In the genomic region with DNA sequence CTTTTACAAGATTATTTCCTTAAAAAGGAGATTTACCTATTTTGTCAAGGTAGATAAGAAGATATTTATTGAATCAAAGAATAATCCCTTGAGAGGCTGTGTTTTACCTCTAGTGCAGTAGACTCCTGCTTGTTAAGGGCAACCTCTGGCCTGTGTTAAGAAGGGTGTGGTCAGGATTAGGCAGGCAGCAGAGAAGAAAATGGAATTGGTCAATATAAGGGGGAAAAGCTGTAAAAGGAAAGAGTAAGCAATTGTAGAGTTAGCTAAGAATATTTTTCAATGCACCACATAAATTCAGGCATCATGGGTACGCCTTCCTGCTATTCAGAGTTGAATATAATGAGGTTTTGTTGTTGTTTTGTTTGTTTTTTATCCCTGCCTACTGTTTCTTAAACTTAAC, we compare ENCODE assay signal across 21 cellular contexts. TPM values are rescaled to one million over a fixed set of nuclear protein-coding genes. Genes with fewer than 3 reads are reported as not detected.
A peak's percentile ranks its signal among the peaks of the same experiment; 100 is the strongest.
DNase-seq lines count a peak whose midpoint lies in the region; ATAC-seq, FAIRE-seq and TF ChIP-seq lines count a peak whose summit lies in the region.
"Had no signal": no experiment of that assay in that cellular context is flagged by ENCODE, and none has a peak within 500 bp of the region (broad histone marks: within the 10 kb centered on the region; RNA-seq: fewer than 3 reads in every experiment).

No MANE protein-coding gene starts in this region.

- H3K9ac ChIP-seq in K562 (ENCODE audit: insufficient read depth in 1 of 2, low read depth in 2 of 2, low read length in 2 of 2) (no peak overlapping the region), smooth muscle cell (ENCODE audit: low read depth) (no peak overlapping the region)
- H3K9ac ChIP-seq: GM23248 had no signal

- FAIRE-seq in K562 (lab: Jason Lieb, UNC): peak; percentile 52
- peak; percentile 15 for FAIRE-seq in small intestine (lab: Jason Lieb, UNC)
- FAIRE-seq: A204.1, D721Med, GM12892, GM18507, HepG2 had no signal

- TF ChIP-seq RAD21 in K562 (CRISPR knock-in tag; conservative IDR thresholded peaks at IDR 0.05 in 1 of 2, IDR thresholded peaks at IDR 0.05 in 1 of 2): no peak

- no peaks in the 10 kb centered on the region for H3K9me1 ChIP-seq in K562 (ENCODE audit: control insufficient read depth, insufficient read depth, low read length)

- H3K27me3 ChIP-seq in K562 (ENCODE audit: control insufficient read depth in 2 of 2, insufficient read depth in 2 of 2, low read length in 2 of 2) (no peaks in the 10 kb centered on the region), small intestine (ENCODE audit: control insufficient read depth in 2 of 2, insufficient read depth in 2 of 2, low read length in 2 of 2) (no peaks in the 10 kb centered on the region), uterus (no peaks in the 10 kb centered on the region), smooth muscle cell (ENCODE audit: low read depth) (no peaks in the 10 kb centered on the region)
- H3K27me3 ChIP-seq: BE2C had no signal

- H3K9me3 Mint-ChIP-seq in memory B cell: no peaks in the 10 kb centered on the region
- H3K9me3 Mint-ChIP-seq: IgD-negative memory B cell had no signal

- TF ChIP-seq CTCF in K562 (IDR thresholded peaks at IDR 0.05 in 2 of 3, conservative IDR thresholded peaks at IDR 0.05 in 1 of 3; ENCODE audit: insufficient read depth in 2 of 3, low read depth in 1 of 3, low read length in 3 of 3) (no peak), uterus (IDR thresholded peaks at IDR 0.05) (no peak), smooth muscle cell (IDR thresholded peaks at IDR 0.05; ENCODE audit: borderline replicate concordance, insufficient read depth, poor library complexity, severe bottlenecking) (no peak)

- H3K36me3 Mint-ChIP-seq in memory B cell: peaks cover 2% of the 10 kb centered on the region

- H3K79me2 ChIP-seq in K562 (ENCODE audit: control insufficient read depth, insufficient read depth, low read length) (no peaks in the 10 kb centered on the region; the same call in 2 of the 3 replicates), smooth muscle cell (ENCODE audit: low read depth) (no peaks in the 10 kb centered on the region)

- TF ChIP-seq EP300 in K562 (IDR thresholded peaks at IDR 0.05; ENCODE audit: low read length): no peak

- H3K4me1 ChIP-seq in K562 (replicated peaks in 1 of 2; ENCODE audit: control insufficient read depth in 2 of 2, insufficient read depth in 2 of 2, low read length in 2 of 2): peaks cover under 1 to 6% of the 10 kb centered on the region in 2 experiments; a peak in 2 of 5 replicates
- no peaks in the 10 kb centered on the region for H3K4me1 ChIP-seq in small intestine (ENCODE audit: control insufficient read depth in 2 of 2, insufficient read depth in 1 of 2, low read depth in 1 of 2, low read length in 1 of 2)
- H3K4me1 ChIP-seq in uterus: no peaks in the 10 kb centered on the region
- no peaks in the 10 kb centered on the region for H3K4me1 ChIP-seq in smooth muscle cell (ENCODE audit: low read depth)
- H3K4me1 ChIP-seq: BE2C, HAP-1 had no signal

- H3K4me3 Mint-ChIP-seq in memory B cell: no peak overlapping the region
- H3K4me3 Mint-ChIP-seq: CD4-positive, CD25-positive, alpha-beta regulatory T cell; IgD-negative memory B cell had no signal

- ATAC-seq in K562 (peak; percentile 72), memory B cell (ENCODE audit: low read depth) (no peak), HG02571 (IDR thresholded peaks at IDR 0.05; ENCODE audit: unreplicated experiment) (no peak)
- ATAC-seq: HepG2 had no signal

- no peaks in the 10 kb centered on the region for H3K9me3 ChIP-seq in K562 (replicated peaks; ENCODE audit: control insufficient read depth, insufficient read depth, low read depth, low read length)
- H3K9me3 ChIP-seq in small intestine (ENCODE audit: control insufficient read depth, low read depth): no peaks in the 10 kb centered on the region
- no peaks in the 10 kb centered on the region for H3K9me3 ChIP-seq in uterus
- H3K9me3 ChIP-seq in smooth muscle cell (replicated peaks; ENCODE audit: low read depth): no peaks in the 10 kb centered on the region
- H3K9me3 ChIP-seq: BE2C, Caco-2, HAP-1 had no signal

- H3K4me1 Mint-ChIP-seq in memory B cell: peaks cover 2% of the 10 kb centered on the region

- H3F3A ChIP-seq in smooth muscle cell (ENCODE audit: low read depth): no peaks in the 10 kb centered on the region

- POLR2A ChIA-PET in K562 (lab: Yijun Ruan, JAX): interaction anchor here (0.7 kb wide), 1 partner anchor 68 kb away, joined by 3 read pairs; no protein-coding TSS in a partner anchor

- H3K27ac Mint-ChIP-seq in memory B cell: peak overlapping the region; percentile 73

- CTCF ChIA-PET in K562 (lab: Yijun Ruan, JAX; ENCODE audit: low intra/inter-chr PET ratio): no interaction called here

- no peak overlapping the region for H3K4me2 ChIP-seq in K562 (ENCODE audit: insufficient read depth, low read length)
- H3K4me2 ChIP-seq in smooth muscle cell: no peak overlapping the region

- intact Hi-C loops in K562 (cut with micrococcal nuclease) (no loop called here), uterus (cut with DNase I; ENCODE audit: low total_unique reads) (no loop called here)

- no peak for TF ChIP-seq POLR2A in K562 (conservative IDR thresholded peaks at IDR 0.05)
- no peak for TF ChIP-seq POLR2A in uterus (IDR thresholded peaks at IDR 0.05)

- DNase-seq in K562 (ENCODE audit: extremely low read depth in 1 of 4, low spot score in 3 of 4) (peak in 1 of 4 experiments; percentile 16), memory B cell (ENCODE audit: low spot score in 2 of 2) (no peak), small intestine (peak; percentile 52), uterus (no peak), smooth muscle cell (lab: John Stamatoyannopoulos, UW; ENCODE audit: unreplicated experiment) (no peak)
- DNase-seq: ACHN; BE2C; C1 segment of cervical spinal cord; Caco-2; CD4-positive, CD25-positive, alpha-beta regulatory T cell; DMS79; GDM1; GM23248 had no signal

- H3K4me3 ChIP-seq in K562 (no peak overlapping the region), small intestine (ENCODE audit: low read depth in 1 of 2, low read length in 2 of 2) (no peak overlapping the region), uterus (no peak overlapping the region), smooth muscle cell (no peak overlapping the region)
- H3K4me3 ChIP-seq: GM23248, HAP-1 had no signal

- H2AFZ ChIP-seq in K562 (ENCODE audit: low read depth, low read length) (no peak overlapping the region), smooth muscle cell (ENCODE audit: low read depth) (no peak overlapping the region)
- H2AFZ ChIP-seq: GM23248 had no signal

- 63% methylated on average over 1 of the region's 1 CpG for WGBS in K562 (ENCODE audit: insufficient coverage, low coverage, missing lambda C conversion rate)
- WGBS in small intestine, 3 donors: 85 to 89% (median 89%) methylated on average over 1 of the region's 1 CpG
- 100% methylated on average over 1 of the region's 1 CpG for WGBS in smooth muscle cell (ENCODE audit: low lambda C conversion rate)

- H4K20me1 ChIP-seq in K562 (replicated peaks; ENCODE audit: control insufficient read depth, insufficient read depth, low read length): no peaks in the 10 kb centered on the region
- H4K20me1 ChIP-seq in smooth muscle cell (ENCODE audit: low read depth): no peaks in the 10 kb centered on the region

- no peak overlapping the region for H3K27ac ChIP-seq in K562 (ENCODE audit: extremely low read depth, low read depth, low read length)
- peak overlapping the region in 1 of 2 donors; percentile 32 for H3K27ac ChIP-seq in small intestine (ENCODE audit: low read depth in 1 of 2, low read length in 1 of 2)
- H3K27ac ChIP-seq in uterus: no peak overlapping the region
- H3K27ac ChIP-seq in smooth muscle cell (ENCODE audit: low read depth): no peak overlapping the region
- H3K27ac ChIP-seq: GM23248 had no signal

- no peaks in the 10 kb centered on the region for H3K27me3 Mint-ChIP-seq in memory B cell
- H3K27me3 Mint-ChIP-seq: CD4-positive, CD25-positive, alpha-beta regulatory T cell; IgD-negative memory B cell had no signal

- no peaks in the 10 kb centered on the region for H3K36me3 ChIP-seq in K562 (ENCODE audit: control insufficient read depth, insufficient read depth, low read length)
- peaks cover 0 to 2% of the 10 kb centered on the region in 2 donors for H3K36me3 ChIP-seq in small intestine (ENCODE audit: control insufficient read depth in 2 of 2, insufficient read depth in 2 of 2, low read length in 2 of 2)
- no peaks in the 10 kb centered on the region for H3K36me3 ChIP-seq in uterus
- no peaks in the 10 kb centered on the region for H3K36me3 ChIP-seq in smooth muscle cell (ENCODE audit: low read depth)
- H3K36me3 ChIP-seq: BE2C, HAP-1 had no signal

- no TSS peak for BruUV-seq in K562 (replicated peaks; lab: Mats Ljungman, UMichigan)

- in situ Hi-C loops in K562 (cut with MboI): no loop called here

RNA-seq across cellular contexts. Expression of a gene that starts 6.2 kb away (rescaled TPM):
- 15.2 and 32.9 TPM in 2 replicates for total RNA-seq in K562 (2011; cell fraction: chromatin; rRNA removed; ENCODE audit: low replicate concordance)
- 7.9 and 8.3 TPM in 2 replicates for total RNA-seq in K562 (2011; cell fraction: nucleolus; rRNA removed)
- total RNA-seq in K562 (2011; cell fraction: nucleoplasm; rRNA removed): 13.6 and 23.6 TPM in 2 replicates
- total RNA-seq in K562 (2014; rRNA removed): 3.1 and 4.7 TPM in 2 replicates
- total RNA-seq in K562 (2014; rRNA removed; fragmentation: Illumina TruSeq; extraction: Trizol): 11.8 and 13.8 TPM in 2 replicates
- total RNA-seq in K562 (2015; rRNA removed; fragmentation: Illumina TruSeq; extraction: Trizol): 8.6 and 9.8 TPM in 2 replicates
- 7.0 and 7.8 TPM in 2 replicates for total RNA-seq in K562 (2021)
- polyA plus RNA-seq in K562 (2011; rRNA removed): 7.0 and 9.2 TPM in 2 replicates
- 1.6 and 2.6 TPM in 2 replicates for polyA plus RNA-seq in K562 (2011; cell fraction: cytosol; rRNA removed)
- polyA plus RNA-seq in K562 (2011; cell fraction: nucleus; rRNA removed): 4.3 and 6.1 TPM in 2 replicates
- polyA plus RNA-seq in K562 (2012): 6.6 and 8.3 TPM in 2 replicates
- 7.8 and 9.3 TPM in 2 replicates for polyA plus RNA-seq in K562 (2014; fragmentation: Illumina TruSeq; extraction: Trizol)
- 1 to 10 TPM; 6.6 to 6.9 TPM for polyA plus RNA-seq in K562 (2014; fragmentation: Nextera tagmentation; extraction: Ambion mirVana)
- polyA plus RNA-seq in K562 (2014; rRNA removed): 5.9 and 6.3 TPM in 2 replicates
- polyA minus RNA-seq in K562 (2011; rRNA and poly(A)+ RNA removed): 13.6 and 16.0 TPM in 2 replicates
- 4.2 and 6.6 TPM in 2 replicates for polyA minus RNA-seq in K562 (2011; cell fraction: cytosol; rRNA and poly(A)+ RNA removed)
- 3.1 and 6.0 TPM in 2 replicates for polyA minus RNA-seq in K562 (2011; cell fraction: nucleus; rRNA and poly(A)+ RNA removed)
- 1 to 10 TPM; 5.1 to 9.4 (median 6.5) TPM for polyA plus RNA-seq in small intestine
- 1 to 10 TPM; 1.8 to 9.9 (median 6.6) TPM for total RNA-seq in uterus
- 0.09 and 0.18 TPM in 2 replicates for total RNA-seq in smooth muscle cell
- polyA plus RNA-seq in smooth muscle cell: 0.15 TPM in 1 of 2 replicates, not detected in the other

RNA-seq across cellular contexts. Expression of a gene that starts 43.0 kb away (rescaled TPM):
- 10.6 and 34.7 TPM in 2 replicates for total RNA-seq in K562 (2011; cell fraction: chromatin; rRNA removed; ENCODE audit: low replicate concordance)
- 6.2 and 7.0 TPM in 2 replicates for total RNA-seq in K562 (2011; cell fraction: nucleolus; rRNA removed)
- total RNA-seq in K562 (2011; cell fraction: nucleoplasm; rRNA removed): 16.5 and 19.5 TPM in 2 replicates
- total RNA-seq in K562 (2014; rRNA removed) (84.2 and 107 TPM in 2 replicates), K562 (2014; rRNA removed; fragmentation: Illumina TruSeq; extraction: Trizol) (176 and 197 TPM in 2 replicates), K562 (2015; rRNA removed; fragmentation: Illumina TruSeq; extraction: Trizol) (103 and 110 TPM in 2 replicates), K562 (2021) (84.6 and 93.9 TPM in 2 replicates), uterus (10 to 100 TPM; 23.6 to 36.3 (median 28.2) TPM), smooth muscle cell (48.7 and 66.0 TPM in 2 replicates)
- polyA plus RNA-seq in K562 (2011; rRNA removed) (95.7 and 151 TPM in 2 replicates), K562 (2014; fragmentation: Illumina TruSeq; extraction: Trizol) (125 and 128 TPM in 2 replicates), K562 (2014; fragmentation: Nextera tagmentation; extraction: Ambion mirVana) (100 to 1,000 TPM; 613 to 669 TPM), K562 (2014; rRNA removed) (143 and 173 TPM in 2 replicates), small intestine (10 to 100 TPM; 39.5 to 57.6 (median 47.0) TPM), smooth muscle cell (95.1 and 98.7 TPM in 2 replicates)
- 9.2 and 23.2 TPM in 2 replicates for polyA plus RNA-seq in K562 (2011; cell fraction: cytosol; rRNA removed)
- 11.3 and 23.7 TPM in 2 replicates for polyA plus RNA-seq in K562 (2011; cell fraction: nucleus; rRNA removed)
- polyA plus RNA-seq in K562 (2012): 106 and 223 TPM in 2 replicates
- polyA minus RNA-seq in K562 (2011; rRNA and poly(A)+ RNA removed): 93.0 and 94.2 TPM in 2 replicates
- polyA minus RNA-seq in K562 (2011; cell fraction: cytosol; rRNA and poly(A)+ RNA removed): 19.6 and 30.9 TPM in 2 replicates
- polyA minus RNA-seq in K562 (2011; cell fraction: nucleus; rRNA and poly(A)+ RNA removed): 7.1 and 15.8 TPM in 2 replicates

RNA-seq across cellular contexts. Expression of a gene that starts 43.0 kb away (rescaled TPM):
- 59.1 and 122 TPM in 2 replicates for total RNA-seq in K562 (2011; cell fraction: chromatin; rRNA removed; ENCODE audit: low replicate concordance)
- 48.5 and 54.9 TPM in 2 replicates for total RNA-seq in K562 (2011; cell fraction: nucleolus; rRNA removed)
- 94.4 and 156 TPM in 2 replicates for total RNA-seq in K562 (2011; cell fraction: nucleoplasm; rRNA removed)
- 131 and 134 TPM in 2 replicates for total RNA-seq in K562 (2014; rRNA removed)
- 177 and 197 TPM in 2 replicates for total RNA-seq in K562 (2014; rRNA removed; fragmentation: Illumina TruSeq; extraction: Trizol)
- total RNA-seq in K562 (2015; rRNA removed; fragmentation: Illumina TruSeq; extraction: Trizol): 195 and 207 TPM in 2 replicates
- 119 and 124 TPM in 2 replicates for total RNA-seq in K562 (2021)
- polyA plus RNA-seq in K562 (2011; rRNA removed): 248 and 338 TPM in 2 replicates
- polyA plus RNA-seq in K562 (2011; cell fraction: cytosol; rRNA removed): 148 and 207 TPM in 2 replicates
- polyA plus RNA-seq in K562 (2011; cell fraction: nucleus; rRNA removed): 74.9 and 128 TPM in 2 replicates
- 153 and 163 TPM in 2 replicates for polyA plus RNA-seq in K562 (2012)
- 257 and 310 TPM in 2 replicates for polyA plus RNA-seq in K562 (2014; fragmentation: Illumina TruSeq; extraction: Trizol)
- polyA plus RNA-seq in K562 (2014; fragmentation: Nextera tagmentation; extraction: Ambion mirVana): 100 to 1,000 TPM; 519 to 566 TPM
- polyA plus RNA-seq in K562 (2014; rRNA removed): 188 and 189 TPM in 2 replicates
- 197 and 219 TPM in 2 replicates for polyA minus RNA-seq in K562 (2011; rRNA and poly(A)+ RNA removed)
- 41.5 and 56.1 TPM in 2 replicates for polyA minus RNA-seq in K562 (2011; cell fraction: cytosol; rRNA and poly(A)+ RNA removed)
- 41.3 and 73.9 TPM in 2 replicates for polyA minus RNA-seq in K562 (2011; cell fraction: nucleus; rRNA and poly(A)+ RNA removed)
- 10 to 100 TPM; 56.4 to 70.3 (median 60.3) TPM for polyA plus RNA-seq in small intestine
- total RNA-seq in uterus: 10 to 100 TPM; 10.9 to 50.5 (median 32.7) TPM
- 68.2 and 74.4 TPM in 2 replicates for total RNA-seq in smooth muscle cell
- polyA plus RNA-seq in smooth muscle cell: 67.2 and 76.9 TPM in 2 replicates

RNA-seq across cellular contexts. Expression of a gene that starts 43.3 kb away (rescaled TPM):
- 56.1 and 66.3 TPM in 2 replicates for total RNA-seq in K562 (2011; cell fraction: chromatin; rRNA removed; ENCODE audit: low replicate concordance)
- 61.0 and 79.1 TPM in 2 replicates for total RNA-seq in K562 (2011; cell fraction: nucleolus; rRNA removed)
- 59.5 and 63.1 TPM in 2 replicates for total RNA-seq in K562 (2011; cell fraction: nucleoplasm; rRNA removed)
- total RNA-seq in K562 (2014; rRNA removed): 21.1 and 36.7 TPM in 2 replicates
- 40.1 and 41.9 TPM in 2 replicates for total RNA-seq in K562 (2014; rRNA removed; fragmentation: Illumina TruSeq; extraction: Trizol)
- 33.6 and 40.7 TPM in 2 replicates for total RNA-seq in K562 (2015; rRNA removed; fragmentation: Illumina TruSeq; extraction: Trizol)
- 32.9 and 35.2 TPM in 2 replicates for total RNA-seq in K562 (2021)
- 45.2 and 47.2 TPM in 2 replicates for polyA plus RNA-seq in K562 (2011; rRNA removed)
- polyA plus RNA-seq in K562 (2011; cell fraction: cytosol; rRNA removed): 15.7 and 17.9 TPM in 2 replicates
- polyA plus RNA-seq in K562 (2011; cell fraction: nucleus; rRNA removed): 44.1 and 52.9 TPM in 2 replicates
- 20.4 and 31.9 TPM in 2 replicates for polyA plus RNA-seq in K562 (2012)
- 40.9 and 50.1 TPM in 2 replicates for polyA plus RNA-seq in K562 (2014; fragmentation: Illumina TruSeq; extraction: Trizol)
- polyA plus RNA-seq in K562 (2014; fragmentation: Nextera tagmentation; extraction: Ambion mirVana): 10 to 100 TPM; 25.6 to 44.4 TPM
- 35.6 and 39.0 TPM in 2 replicates for polyA plus RNA-seq in K562 (2014; rRNA removed)
- 35.0 and 43.2 TPM in 2 replicates for polyA minus RNA-seq in K562 (2011; rRNA and poly(A)+ RNA removed)
- 13.5 and 18.0 TPM in 2 replicates for polyA minus RNA-seq in K562 (2011; cell fraction: cytosol; rRNA and poly(A)+ RNA removed)
- polyA minus RNA-seq in K562 (2011; cell fraction: nucleus; rRNA and poly(A)+ RNA removed): 45.4 and 55.8 TPM in 2 replicates
- 10 to 100 TPM; 12.6 to 15.9 (median 14.1) TPM for polyA plus RNA-seq in small intestine
- total RNA-seq in uterus: 10 to 100 TPM in 2 of 4 donors, 1 to 10 TPM in 2; 6.1 to 35.1 (median 15.1) TPM
- 21.2 and 23.9 TPM in 2 replicates for total RNA-seq in smooth muscle cell
- polyA plus RNA-seq in smooth muscle cell: 16.2 and 21.9 TPM in 2 replicates
